ENCODE assay signal across 13 cellular contexts in genomic region chr15:57485869-57486268, GRCh38.
DNase-seq lines count a peak whose midpoint lies in the region; ATAC-seq and TF ChIP-seq lines count a peak whose summit lies in the region.
"Had no signal": no experiment of that assay in that cellular context is flagged by ENCODE, and none has a peak within 500 bp of the region (broad histone marks: within the 10 kb centered on the region; RNA-seq: fewer than 3 reads in every experiment).

No MANE protein-coding gene starts in this region.

- TF ChIP-seq EP300 in Ishikawa (IDR thresholded peaks at IDR 0.05; ENCODE audit: borderline replicate concordance), result peak; percentile 76

- H3K27me3 ChIP-seq in BJ (ENCODE audit: control insufficient read depth, insufficient read depth, low read length) (no peaks in the 10 kb centered on the region), vagina (no peaks in the 10 kb centered on the region), testis (no peaks in the 10 kb centered on the region)

- POLR2A ChIA-PET in BJ (lab: Charles Lee), result interaction anchor here (0.7 kb wide), 1 partner anchor 42 kb away, joined by 15 read pairs; no protein-coding TSS in a partner anchor

- CTCF ChIA-PET in BJ (lab: Yijun Ruan, JAX), result interaction anchor here (0.7 kb wide), 2 partner anchors 13 to 48 kb away, joined by 3 to 5 read pairs; no protein-coding TSS in a partner anchor

- no peak for TF ChIP-seq POLR2A in vagina (IDR thresholded peaks at IDR 0.05)
- TF ChIP-seq POLR2A in testis (IDR thresholded peaks at IDR 0.05), result no peak

- TF ChIP-seq CTCF in BJ (IDR thresholded peaks at IDR 0.05; ENCODE audit: insufficient read depth, low read depth, low read length) (no peak), cardiac fibroblast (IDR thresholded peaks at IDR 0.05; ENCODE audit: low read depth, low read length) (no peak), vagina (IDR thresholded peaks at IDR 0.05) (no peak), testis (IDR thresholded peaks at IDR 0.05) (no peak)

- intact Hi-C loops in vagina (cut with DNase I) (no loop called here), sciatic nerve (cut with DNase I) (no loop called here), testis (cut with DNase I; ENCODE audit: low total_unique reads) (no loop called here)

- no peaks in the 10 kb centered on the region for H3K4me1 ChIP-seq in vagina
- no peaks in the 10 kb centered on the region for H3K4me1 ChIP-seq in testis

- DNase-seq in BJ (ENCODE audit: low read depth), result peak; percentile 26
- DNase-seq in cardiac fibroblast (ENCODE audit: low read depth in 2 of 2), result peak; percentile 67 to 92
- peak; percentile 37 to 85 for DNase-seq in lung microvascular endothelial cell (ENCODE audit: low read depth in 2 of 2)
- DNase-seq in SKM-1 (lab: John Stamatoyannopoulos, UW; ENCODE audit: unreplicated experiment), result no peak
- no peak for DNase-seq in vagina (ENCODE audit: extremely low spot score in 2 of 2)
- no peak for DNase-seq in sciatic nerve (ENCODE audit: low spot score)
- DNase-seq in testis, result no peak
- DNase-seq: COR-L47, NCI-H2171, occipital lobe had no signal

- TF ChIP-seq RAD21 in Ishikawa (IDR thresholded peaks at IDR 0.05; ENCODE audit: low read depth), result peak; percentile 16; the same call in 1 of the 2 replicates

- H3K27ac ChIP-seq in vagina (no peak overlapping the region), testis (no peak overlapping the region)
- H3K27ac ChIP-seq: VCaP had no signal

- ATAC-seq in sciatic nerve, result no peak
- ATAC-seq: activated naive CD4-positive, alpha-beta T cell treated with anti-CD3 and anti-CD28 coated beads, Interleukin-2, amount 50 U/mL, for 72 hours had no signal

- H3K9me3 ChIP-seq in vagina (no peaks in the 10 kb centered on the region), testis (no peaks in the 10 kb centered on the region)

- H3K36me3 ChIP-seq in BJ (ENCODE audit: control insufficient read depth, insufficient read depth, low read length) (no peaks in the 10 kb centered on the region), vagina (no peaks in the 10 kb centered on the region), testis (ENCODE audit: low read depth, missing control alignments) (no peaks in the 10 kb centered on the region)

- 33% methylated on average over 2 of the region's 2 CpGs for WGBS in testis, 2 donors

- no peak overlapping the region for H3K4me3 ChIP-seq in BJ (ENCODE audit: low read depth, low read length)
- no peak overlapping the region for H3K4me3 ChIP-seq in cardiac fibroblast (replicated peaks in 1 of 2; ENCODE audit: low read depth in 2 of 2, low read length in 2 of 2)
- no peak overlapping the region for H3K4me3 ChIP-seq in vagina
- H3K4me3 ChIP-seq in testis, result no peak overlapping the region

TF ChIP-seq in Ishikawa, 13 proteins besides CTCF, POLR2A, EP300 and RAD21:
- TF ChIP-seq EGR1 (IDR thresholded peaks at IDR 0.05), result no peak
- TF ChIP-seq CREB1 (IDR thresholded peaks at IDR 0.05; ENCODE audit: low read depth), result no peak
- peak; percentile 88 for TF ChIP-seq TEAD4 (IDR thresholded peaks at IDR 0.05)
- TF ChIP-seq, protein P1, sequence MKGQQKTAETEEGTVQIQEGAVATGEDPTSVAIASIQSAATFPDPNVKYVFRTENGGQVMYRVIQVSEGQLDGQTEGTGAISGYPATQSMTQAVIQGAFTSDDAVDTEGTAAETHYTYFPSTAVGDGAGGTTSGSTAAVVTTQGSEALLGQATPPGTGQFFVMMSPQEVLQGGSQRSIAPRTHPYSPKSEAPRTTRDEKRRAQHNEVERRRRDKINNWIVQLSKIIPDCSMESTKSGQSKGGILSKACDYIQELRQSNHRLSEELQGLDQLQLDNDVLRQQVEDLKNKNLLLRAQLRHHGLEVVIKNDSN (IDR thresholded peaks at IDR 0.05), result no peak
- no peak for TF ChIP-seq FOXM1 (IDR thresholded peaks at IDR 0.05; ENCODE audit: borderline replicate concordance, low read depth)
- TF ChIP-seq NFIC (IDR thresholded peaks at IDR 0.05), result peak; percentile 52; the same call in 1 of the 2 replicates
- TF ChIP-seq, protein P2, sequence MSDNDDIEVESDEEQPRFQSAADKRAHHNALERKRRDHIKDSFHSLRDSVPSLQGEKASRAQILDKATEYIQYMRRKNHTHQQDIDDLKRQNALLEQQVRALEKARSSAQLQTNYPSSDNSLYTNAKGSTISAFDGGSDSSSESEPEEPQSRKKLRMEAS (IDR thresholded peaks at IDR 0.05), result peak; percentile 24; the same call in 1 of the 2 replicates
- TF ChIP-seq, protein P3, sequence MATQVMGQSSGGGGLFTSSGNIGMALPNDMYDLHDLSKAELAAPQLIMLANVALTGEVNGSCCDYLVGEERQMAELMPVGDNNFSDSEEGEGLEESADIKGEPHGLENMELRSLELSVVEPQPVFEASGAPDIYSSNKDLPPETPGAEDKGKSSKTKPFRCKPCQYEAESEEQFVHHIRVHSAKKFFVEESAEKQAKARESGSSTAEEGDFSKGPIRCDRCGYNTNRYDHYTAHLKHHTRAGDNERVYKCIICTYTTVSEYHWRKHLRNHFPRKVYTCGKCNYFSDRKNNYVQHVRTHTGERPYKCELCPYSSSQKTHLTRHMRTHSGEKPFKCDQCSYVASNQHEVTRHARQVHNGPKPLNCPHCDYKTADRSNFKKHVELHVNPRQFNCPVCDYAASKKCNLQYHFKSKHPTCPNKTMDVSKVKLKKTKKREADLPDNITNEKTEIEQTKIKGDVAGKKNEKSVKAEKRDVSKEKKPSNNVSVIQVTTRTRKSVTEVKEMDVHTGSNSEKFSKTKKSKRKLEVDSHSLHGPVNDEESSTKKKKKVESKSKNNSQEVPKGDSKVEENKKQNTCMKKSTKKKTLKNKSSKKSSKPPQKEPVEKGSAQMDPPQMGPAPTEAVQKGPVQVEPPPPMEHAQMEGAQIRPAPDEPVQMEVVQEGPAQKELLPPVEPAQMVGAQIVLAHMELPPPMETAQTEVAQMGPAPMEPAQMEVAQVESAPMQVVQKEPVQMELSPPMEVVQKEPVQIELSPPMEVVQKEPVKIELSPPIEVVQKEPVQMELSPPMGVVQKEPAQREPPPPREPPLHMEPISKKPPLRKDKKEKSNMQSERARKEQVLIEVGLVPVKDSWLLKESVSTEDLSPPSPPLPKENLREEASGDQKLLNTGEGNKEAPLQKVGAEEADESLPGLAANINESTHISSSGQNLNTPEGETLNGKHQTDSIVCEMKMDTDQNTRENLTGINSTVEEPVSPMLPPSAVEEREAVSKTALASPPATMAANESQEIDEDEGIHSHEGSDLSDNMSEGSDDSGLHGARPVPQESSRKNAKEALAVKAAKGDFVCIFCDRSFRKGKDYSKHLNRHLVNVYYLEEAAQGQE (IDR thresholded peaks at IDR 0.05; ENCODE audit: low read depth), result no peak
- TF ChIP-seq YY1 (IDR thresholded peaks at IDR 0.05; ENCODE audit: low read depth), result no peak
- TF ChIP-seq ZBTB7A (IDR thresholded peaks at IDR 0.05; ENCODE audit: low read depth), result no peak
- TF ChIP-seq TAF1 (IDR thresholded peaks at IDR 0.05; ENCODE audit: low read depth), result no peak
- TF ChIP-seq CEBPB (IDR thresholded peaks at IDR 0.05), result no peak; the same call in 1 of the 2 replicates
- TF ChIP-seq TCF12 (IDR thresholded peaks at IDR 0.05; ENCODE audit: low read depth), result peak; percentile 53; the same call in 1 of the 2 replicates
TF ChIP-seq in Ishikawa: peak in this region for 4.

Comparison
In these comparisons a context has a peak if more than half of its experiments do, and no peak if none do; other contexts are left out.
1. DNase-seq: peak in BJ (single experiment), cardiac fibroblast (2 of 2) and lung microvascular endothelial cell (2 of 2); none in SKM-1 (single experiment), vagina (0 of 2), sciatic nerve (single experiment) and testis (single experiment).